ENCODE assay signal across 8 cellular contexts in the genomic region with DNA sequence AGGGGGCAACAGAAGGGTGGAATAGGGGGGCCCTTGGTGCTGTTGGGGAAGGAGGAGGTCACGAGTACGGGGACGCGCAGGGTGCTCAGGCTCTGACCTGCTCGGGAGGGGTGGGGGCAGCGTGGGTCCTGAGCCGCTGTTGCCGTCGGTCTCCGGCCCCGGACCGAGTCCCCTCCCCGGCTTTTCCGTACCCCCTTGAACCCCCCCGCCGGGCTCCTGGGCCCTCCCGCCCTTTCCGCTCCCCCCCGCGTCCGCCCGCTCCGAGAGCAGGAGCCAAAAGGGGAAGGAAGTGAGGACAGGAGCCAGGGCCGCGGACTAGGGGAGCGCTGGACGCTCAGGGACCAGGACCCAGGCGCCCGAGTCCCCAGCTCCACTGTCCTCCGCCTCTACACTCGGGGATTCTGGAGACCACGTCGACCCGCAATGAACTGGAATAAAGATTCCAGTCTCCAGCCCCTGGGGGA. TPM values are rescaled to one million over a fixed set of nuclear protein-coding genes. Genes with fewer than 3 reads are reported as not detected.
DNase-seq lines count a peak whose midpoint lies in the region; ATAC-seq, FAIRE-seq and TF ChIP-seq lines count a peak whose summit lies in the region.

A gene with protein sequence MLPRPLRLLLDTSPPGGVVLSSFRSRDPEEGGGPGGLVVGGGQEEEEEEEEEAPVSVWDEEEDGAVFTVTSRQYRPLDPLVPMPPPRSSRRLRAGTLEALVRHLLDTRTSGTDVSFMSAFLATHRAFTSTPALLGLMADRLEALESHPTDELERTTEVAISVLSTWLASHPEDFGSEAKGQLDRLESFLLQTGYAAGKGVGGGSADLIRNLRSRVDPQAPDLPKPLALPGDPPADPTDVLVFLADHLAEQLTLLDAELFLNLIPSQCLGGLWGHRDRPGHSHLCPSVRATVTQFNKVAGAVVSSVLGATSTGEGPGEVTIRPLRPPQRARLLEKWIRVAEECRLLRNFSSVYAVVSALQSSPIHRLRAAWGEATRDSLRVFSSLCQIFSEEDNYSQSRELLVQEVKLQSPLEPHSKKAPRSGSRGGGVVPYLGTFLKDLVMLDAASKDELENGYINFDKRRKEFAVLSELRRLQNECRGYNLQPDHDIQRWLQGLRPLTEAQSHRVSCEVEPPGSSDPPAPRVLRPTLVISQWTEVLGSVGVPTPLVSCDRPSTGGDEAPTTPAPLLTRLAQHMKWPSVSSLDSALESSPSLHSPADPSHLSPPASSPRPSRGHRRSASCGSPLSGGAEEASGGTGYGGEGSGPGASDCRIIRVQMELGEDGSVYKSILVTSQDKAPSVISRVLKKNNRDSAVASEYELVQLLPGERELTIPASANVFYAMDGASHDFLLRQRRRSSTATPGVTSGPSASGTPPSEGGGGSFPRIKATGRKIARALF (minus strand): TSS at position 170 of the 464 bp plus-strand sequence. CDS start 332 bp downstream, outside the sequence.

- H3K9me2 ChIP-seq in HCT116 (ENCODE audit: insufficient read depth): no peaks in the 10 kb centered on the region

- POLR2A ChIA-PET in HCT116 (lab: Charles Lee): interaction anchor here (0.9 to 1.6 kb wide), 5 partner anchors 8 to 39 kb away, joined by 3 to 13 read pairs (median 4); partner anchors contain the start of genes B3GALT4, RPS18, VPS52 and ZBTB22

- CTCF ChIA-PET in HCT116 (lab: Charles Lee): interaction anchor here (0.9 to 1.6 kb wide), 5 partner anchors 10 to 138 kb away, joined by 3 to 11 read pairs (median 9); partner anchors contain the start of genes B3GALT4, PFDN6, WDR46 and ZBTB22

- H3K9ac ChIP-seq in HCT116 (ENCODE audit: low read length): peak within 1 kb of the TSS; percentile 84

- no peak within 1 kb of the TSS for H2AFZ ChIP-seq in HCT116 (ENCODE audit: low read depth, low read length, poor library complexity, severe bottlenecking)

- no peaks in the 10 kb centered on the region for H3K9me3 ChIP-seq in HCT116 (ENCODE audit: control insufficient read depth in 1 of 2, insufficient read depth in 1 of 2, low read depth in 1 of 2, low read length in 2 of 2)

- peaks cover 27% of the 10 kb centered on the region for H3K4me1 Mint-ChIP-seq in endothelial cell (ENCODE audit: unreplicated experiment)
- peaks cover 53% of the 10 kb centered on the region for H3K4me1 Mint-ChIP-seq in stimulated activated naive CD8-positive, alpha-beta T cell treated with anti-CD3 and anti-CD28 coated beads, Interleukin-15, amount 100 ng/mL, for 72 hours

- peaks cover 21% of the 10 kb centered on the region for H3K79me2 ChIP-seq in HCT116 (ENCODE audit: insufficient read depth, low read length)

- FAIRE-seq in HTR-8/SVneo (lab: Jason Lieb, UNC): no peak

- peak within 1 kb of the TSS; percentile 100 for H3K27ac Mint-ChIP-seq in endothelial cell (ENCODE audit: unreplicated experiment)
- peak within 1 kb of the TSS; percentile 99 for H3K27ac Mint-ChIP-seq in stimulated activated naive CD8-positive, alpha-beta T cell treated with anti-CD3 and anti-CD28 coated beads, Interleukin-15, amount 100 ng/mL, for 72 hours

- no peaks in the 10 kb centered on the region for H4K20me1 ChIP-seq in HCT116 (ENCODE audit: insufficient read depth)

- TF ChIP-seq CTCF in GM12864 (IDR thresholded peaks at IDR 0.05; ENCODE audit: low read depth, low read length, missing control alignments) (no peak), HCT116 (IDR thresholded peaks at IDR 0.05 in 2 of 3, conservative IDR thresholded peaks at IDR 0.05 in 1 of 3; ENCODE audit: borderline replicate concordance in 1 of 3, insufficient read depth in 1 of 3, low read depth in 2 of 3, low read length in 2 of 3) (no peak), endothelial cell (IDR thresholded peaks at IDR 0.05; ENCODE audit: unreplicated experiment) (no peak)

- H3K9me3 Mint-ChIP-seq in endothelial cell (ENCODE audit: unreplicated experiment): no peaks in the 10 kb centered on the region
- H3K9me3 Mint-ChIP-seq in stimulated activated naive CD8-positive, alpha-beta T cell treated with anti-CD3 and anti-CD28 coated beads, Interleukin-15, amount 100 ng/mL, for 72 hours: no peaks in the 10 kb centered on the region

- RAD21 ChIA-PET in HCT116 (lab: Charles Lee; ENCODE audit: low non-redundant PET in 1 of 2, low total read pairs in 2 of 2, uncharacterized antibody in 2 of 2, unreplicated experiment in 2 of 2): no interaction called here

- TF ChIP-seq POLR2A in HCT116 (IDR thresholded peaks at IDR 0.05; ENCODE audit: borderline replicate concordance, extremely low read depth, insufficient read depth, insufficient read length): no peak

- no peaks in the 10 kb centered on the region for H3K27me3 ChIP-seq in HCT116 (ENCODE audit: insufficient read depth, low read length)

- H3K27me3 Mint-ChIP-seq in endothelial cell (ENCODE audit: unreplicated experiment): peaks cover 41% of the 10 kb centered on the region
- H3K27me3 Mint-ChIP-seq in stimulated activated naive CD8-positive, alpha-beta T cell treated with anti-CD3 and anti-CD28 coated beads, Interleukin-15, amount 100 ng/mL, for 72 hours: no peaks in the 10 kb centered on the region

- H3K4me3 Mint-ChIP-seq in endothelial cell (ENCODE audit: unreplicated experiment): peak within 1 kb of the TSS; percentile 100
- H3K4me3 Mint-ChIP-seq in stimulated activated naive CD8-positive, alpha-beta T cell treated with anti-CD3 and anti-CD28 coated beads, Interleukin-15, amount 100 ng/mL, for 72 hours: peak within 1 kb of the TSS; percentile 93 to 100

- peaks cover 6 to 26% of the 10 kb centered on the region in 2 experiments; a peak in 3 of 4 replicates for H3K4me1 ChIP-seq in HCT116 (ENCODE audit: control insufficient read depth in 1 of 2, insufficient read depth in 2 of 2, low read length in 2 of 2)

- peak within 1 kb of the TSS; percentile 96 for H3K27ac ChIP-seq in HCT116 (ENCODE audit: low read depth, low read length)

- H3K4me3 ChIP-seq in GM12864 (ENCODE audit: low read depth, low read length) (peak within 1 kb of the TSS; percentile 69), HCT116 (replicated peaks in 1 of 2; ENCODE audit: low read depth in 1 of 2, low read length in 2 of 2) (peak within 1 kb of the TSS; percentile 76 to 85)

- H3K36me3 ChIP-seq in HCT116 (ENCODE audit: control insufficient read depth in 1 of 2, insufficient read depth in 2 of 2, low read length in 2 of 2): peaks cover 3 to 8% of the 10 kb centered on the region in 2 experiments; a peak in 3 of 4 replicates

- H3K4me2 ChIP-seq in HCT116 (ENCODE audit: low read length): peak within 1 kb of the TSS; percentile 100

- no TSS peak for BruUV-seq in HCT116 (replicated peaks; lab: Mats Ljungman, UMichigan)

- peak; percentile 16 for ATAC-seq in HCT116
- ATAC-seq in stimulated activated naive CD8-positive, alpha-beta T cell treated with anti-CD3 and anti-CD28 coated beads, Interleukin-15, amount 100 ng/mL, for 72 hours: peak; percentile 49

- peaks cover 17% of the 10 kb centered on the region for H3K36me3 Mint-ChIP-seq in endothelial cell (ENCODE audit: low read depth, unreplicated experiment)

- intact Hi-C loops in HCT116 (cut with micrococcal nuclease): loop anchor here (1.0 to 5.0 kb wide), 4 partner anchors 16 to 128 kb away; partner anchors contain the start of genes PHF1, RXRB, SLC39A7 and TAPBP

- DNase-seq in GM12864 (ENCODE audit: low read depth) (no peak), HCT116 (ENCODE audit: low read depth, low spot score) (no peak), NCI-H2029 treated with DMSO at 0.1 percent for 48 hours (lab: John Stamatoyannopoulos, UW) (peak; percentile 64), endothelial cell (ENCODE audit: low spot score) (peak; percentile 70), mesenteric fat pad (ENCODE audit: low spot score) (peak; percentile 95), HTR-8/SVneo (ENCODE audit: insufficient read length, low spot score) (no peak)
- DNase-seq in activated CD4-positive, alpha-beta T cell treated with anti-CD3 and anti-CD28 coated beads, Interleukin-2, amount 50 U/mL, for 1 hour: peak; percentile 60
- DNase-seq in stimulated activated naive CD8-positive, alpha-beta T cell treated with anti-CD3 and anti-CD28 coated beads, Interleukin-15, amount 100 ng/mL, for 72 hours: peak; percentile 33 to 69

- no peak for TF ChIP-seq RAD21 in HCT116 (IDR thresholded peaks at IDR 0.05; ENCODE audit: low read depth)

TF ChIP-seq in HCT116, 20 proteins besides CTCF, POLR2A, EP300 and RAD21 (continues in another document):
- no peak for TF ChIP-seq REST (IDR thresholded peaks at IDR 0.05; ENCODE audit: low read depth)

RNA-seq across cellular contexts. Expression of the gene that starts here (rescaled TPM):
- 53.4 TPM for total RNA-seq in HCT116 (2021; ENCODE audit: unreplicated experiment)
- polyA plus RNA-seq in HCT116 (2012): 45.4 and 48.4 TPM in 2 replicates
- 167 TPM for total RNA-seq in endothelial cell (ENCODE audit: unreplicated experiment)
- total RNA-seq in mesenteric fat pad: 56.2 TPM

Comparison
In these comparisons a context has a peak if more than half of its experiments do, and no peak if none do; other contexts are left out.
1. DNase-seq: peak in NCI-H2029 treated with DMSO at 0.1 percent for 48 hours (single experiment), activated CD4-positive, alpha-beta T cell treated with anti-CD3 and anti-CD28 coated beads, Interleukin-2, amount 50 U/mL, for 1 hour (single experiment), endothelial cell (single experiment), mesenteric fat pad (single experiment) and stimulated activated naive CD8-positive, alpha-beta T cell treated with anti-CD3 and anti-CD28 coated beads, Interleukin-15, amount 100 ng/mL, for 72 hours (2 of 2); none in GM12864 (single experiment), HCT116 (single experiment) and HTR-8/SVneo (single experiment).